38 cellular contexts compared by ENCODE assay signal in the genomic region with DNA sequence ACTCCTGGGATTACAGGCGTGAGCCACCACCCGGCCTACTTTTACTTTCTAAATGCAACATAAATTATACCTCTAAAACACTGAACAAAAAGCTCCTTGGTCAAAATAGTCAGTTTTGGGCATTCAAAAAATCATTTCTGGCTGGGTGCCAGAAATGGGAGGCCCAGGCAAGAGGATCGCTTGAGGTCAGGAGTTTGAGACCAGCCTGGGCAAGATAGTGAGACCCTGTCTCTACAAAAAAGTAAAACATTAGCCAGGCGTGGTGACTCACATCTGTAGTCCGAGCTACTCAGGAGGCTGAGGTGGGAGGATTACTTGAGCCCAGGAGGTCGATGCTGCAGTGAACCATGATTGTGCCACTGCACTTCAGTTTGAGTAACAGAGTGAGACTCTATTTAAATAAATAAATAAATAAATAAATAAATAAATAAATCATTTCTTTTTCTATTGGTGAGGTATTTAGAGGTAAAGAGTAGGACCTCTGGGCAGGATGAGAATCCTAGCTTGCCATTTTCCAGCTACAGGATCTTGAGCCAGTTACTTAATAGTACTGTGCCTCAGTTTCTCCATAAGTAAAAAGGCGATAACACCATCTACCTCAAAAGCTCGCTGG.
"Had no signal": no experiment of that assay in that cellular context is flagged by ENCODE, and none has a peak within 500 bp of the region (broad histone marks: within the 10 kb centered on the region; RNA-seq: fewer than 3 reads in every experiment).

No MANE protein-coding gene starts in this region.

- DNase-seq: activated CD4-positive, alpha-beta memory T cell treated with anti-CD3 and anti-CD28 coated beads for 36 hours; activated CD4-positive, alpha-beta T cell treated with anti-CD3 and anti-CD28 coated beads for 36 hours; activated CD4-positive, alpha-beta T cell treated with anti-CD3 and anti-CD28 coated beads, Interleukin-2, amount 10 ng/mL, durations not matched to agents 24 days and 14 days; activated CD4-positive, CD25-positive, alpha-beta regulatory T cell; activated CD4-positive, CD25-positive, alpha-beta regulatory T cell treated with anti-CD3 and anti-CD28 coated beads, Interleukin-2, amount 50 U/mL, for 72 hours; activated CD8-positive, alpha-beta memory T cell treated with anti-CD3 and anti-CD28 coated beads, Interleukin-2, amount 10 ng/mL, durations not matched to agents 7 days and 5 days; activated CD8-positive, alpha-beta memory T cell treated with anti-CD3 and anti-CD28 coated beads, Interleukin-2, amount 50 U/mL, for 4 hours; activated CD8-positive, alpha-beta T cell treated with anti-CD3 and anti-CD28 coated beads, Interleukin-2, amount 10 ng/mL, durations not matched to agents 7 days and 5 days; activated effector memory CD4-positive, alpha-beta T cell treated with anti-CD3 and anti-CD28 coated beads, Interleukin-2, amount 50 U/mL, for 16 hours; activated naive CD4-positive, alpha-beta T cell; activated naive CD4-positive, alpha-beta T cell treated with anti-CD3 and anti-CD28 coated beads, Interleukin-2, amount 10 ng/mL, durations not matched to agents 7 days and 5 days; activated naive CD8-positive, alpha-beta T cell treated with anti-CD3 and anti-CD28 coated beads, Interleukin-2, amount 10 ng/mL, durations not matched to agents 7 days and 5 days; activated T-cell treated with anti-CD3 and anti-CD28 coated beads, Interleukin-2, amount 50 U/mL, for 1 hour; activated T-cell treated with anti-CD3 and anti-CD28 coated beads, Interleukin-2, amount 50 U/mL, for 48 hours; central memory CD4-positive, alpha-beta T cell; cerebellar nuclear complex; colonic mucosa; dorsolateral prefrontal cortex; effector memory CD4-positive, alpha-beta T cell; erythroblast; foreskin keratinocyte; gastrocnemius medialis; glutamatergic neuron; heart left ventricle; T-helper 1 cell; T-helper 17 cell; T1000; WERI-Rb-1 had no signal

- H3K9me3 Mint-ChIP-seq: activated CD4-positive, alpha-beta memory T cell treated with anti-CD3 and anti-CD28 coated beads for 36 hours; activated CD4-positive, alpha-beta T cell treated with anti-CD3 and anti-CD28 coated beads, Interleukin-2, amount 10 ng/mL, durations not matched to agents 24 days and 14 days; activated naive CD4-positive, alpha-beta T cell treated with anti-CD3 and anti-CD28 coated beads, Interleukin-2, amount 10 ng/mL, durations not matched to agents 7 days and 5 days; activated naive CD4-positive, alpha-beta T cell treated with anti-CD3 and anti-CD28 coated beads, Interleukin-2, amount 50 U/mL, for 72 hours; activated naive CD8-positive, alpha-beta T cell treated with anti-CD3 and anti-CD28 coated beads, Interleukin-2, amount 10 ng/mL, durations not matched to agents 7 days and 5 days; activated T-helper 1 cell treated with anti-CD3 and anti-CD28 coated beads, Interleukin-12 subunit alpha, Interleukin-12 subunit beta, Interleukin-2, Interleukin-4 antibody, amounts not matched to agents 30 ng/mL and 10 ng/mL and 1 ng/mL, durations not matched to agents 14 hours and 24 hours and 36 hours; activated T-helper 2 cell treated with anti-CD3 and anti-CD28 coated beads, Interferon-gamma antibody, Interleukin-2, Interleukin-4, amounts not matched to agents 10 μg/mL and 5 μg/mL and 100 μg/mL, durations not matched to agents 14 hours and 24 hours and 36 hours; dendritic cell treated with granulocyte-macrophage colony-stimulating factor and Interleukin-4, amounts not matched to agents 40 ng/mL and 50 ng/mL, for 4 days; T-helper 2 cell treated with Interferon-gamma antibody and Interleukin-4, amounts not matched to agents 5 μg/mL and 100 μg/mL, for 36 hours had no signal

- H3K27me3 Mint-ChIP-seq: activated CD4-positive, alpha-beta T cell treated with anti-CD3 and anti-CD28 coated beads for 36 hours; activated CD4-positive, alpha-beta T cell treated with anti-CD3 and anti-CD28 coated beads, Interleukin-2, amount 10 ng/mL, durations not matched to agents 24 days and 14 days; activated naive CD4-positive, alpha-beta T cell treated with anti-CD3 and anti-CD28 coated beads, Interleukin-2, amount 10 ng/mL, durations not matched to agents 7 days and 5 days; activated naive CD8-positive, alpha-beta T cell treated with anti-CD3 and anti-CD28 coated beads, Interleukin-2, amount 10 ng/mL, durations not matched to agents 7 days and 5 days; brain; dendritic cell treated with granulocyte-macrophage colony-stimulating factor and Interleukin-4, amounts not matched to agents 40 ng/mL and 50 ng/mL, for 4 days had no signal

- ATAC-seq: activated CD4-positive, alpha-beta T cell treated with anti-CD3 and anti-CD28 coated beads for 36 hours; activated CD8-positive, alpha-beta memory T cell treated with anti-CD3 and anti-CD28 coated beads, Interleukin-2, amount 10 ng/mL, durations not matched to agents 7 days and 5 days; activated CD8-positive, alpha-beta T cell treated with anti-CD3 and anti-CD28 coated beads, Interleukin-2, amount 10 ng/mL, durations not matched to agents 7 days and 5 days; activated naive CD4-positive, alpha-beta T cell treated with anti-CD3 and anti-CD28 coated beads, Interleukin-2, amount 50 U/mL, for 72 hours; foreskin keratinocyte; gastrocnemius medialis; heart left ventricle; T-helper 17 cell had no signal

- H3K4me1 Mint-ChIP-seq: activated CD4-positive, alpha-beta T cell treated with anti-CD3 and anti-CD28 coated beads for 36 hours; activated CD4-positive, alpha-beta T cell treated with anti-CD3 and anti-CD28 coated beads, Interleukin-2, amount 10 ng/mL, durations not matched to agents 24 days and 14 days; activated CD8-positive, alpha-beta memory T cell treated with anti-CD3 and anti-CD28 coated beads, Interleukin-2, amount 10 ng/mL, durations not matched to agents 7 days and 5 days; activated naive CD4-positive, alpha-beta T cell treated with anti-CD3 and anti-CD28 coated beads, Interleukin-2, amount 10 ng/mL, durations not matched to agents 7 days and 5 days; activated naive CD8-positive, alpha-beta T cell treated with anti-CD3 and anti-CD28 coated beads, Interleukin-2, amount 10 ng/mL, durations not matched to agents 7 days and 5 days; brain; T-helper 17 cell had no signal

- H3K36me3 ChIP-seq: ascending aorta, breast epithelium, cardiac muscle cell, colonic mucosa, esophagus muscularis mucosa, gastrocnemius medialis, heart left ventricle, WERI-Rb-1 had no signal

- H3K27me3 ChIP-seq: ascending aorta, breast epithelium, cardiac muscle cell, colonic mucosa, dorsolateral prefrontal cortex, esophagus muscularis mucosa, foreskin keratinocyte, gastrocnemius medialis, heart left ventricle had no signal

- H3K9me3 ChIP-seq: ascending aorta, breast epithelium, colonic mucosa, esophagus muscularis mucosa, gastrocnemius medialis, heart left ventricle had no signal

- H3K4me3 ChIP-seq: ascending aorta, breast epithelium, cardiac muscle cell, colonic mucosa, dorsolateral prefrontal cortex, esophagus muscularis mucosa, gastrocnemius medialis, heart left ventricle had no signal

- H3K4me1 ChIP-seq: ascending aorta, breast epithelium, colonic mucosa, esophagus muscularis mucosa, foreskin keratinocyte, gastrocnemius medialis, heart left ventricle had no signal

- H3K36me3 Mint-ChIP-seq: activated CD4-positive, alpha-beta memory T cell treated with anti-CD3 and anti-CD28 coated beads for 36 hours; activated CD8-positive, alpha-beta memory T cell treated with anti-CD3 and anti-CD28 coated beads, Interleukin-2, amount 10 ng/mL, durations not matched to agents 7 days and 5 days; activated naive CD4-positive, alpha-beta T cell treated with anti-CD3 and anti-CD28 coated beads, Interleukin-2, amount 10 ng/mL, durations not matched to agents 7 days and 5 days; activated naive CD4-positive, alpha-beta T cell treated with anti-CD3 and anti-CD28 coated beads, Interleukin-2, amount 50 U/mL, for 72 hours; activated naive CD8-positive, alpha-beta T cell treated with anti-CD3 and anti-CD28 coated beads, Interleukin-2, amount 10 ng/mL, durations not matched to agents 7 days and 5 days; brain had no signal

- H3K27ac Mint-ChIP-seq: activated CD4-positive, alpha-beta memory T cell treated with anti-CD3 and anti-CD28 coated beads for 36 hours; activated CD4-positive, alpha-beta T cell treated with anti-CD3 and anti-CD28 coated beads for 36 hours; activated CD4-positive, alpha-beta T cell treated with anti-CD3 and anti-CD28 coated beads, Interleukin-2, amount 10 ng/mL, durations not matched to agents 24 days and 14 days; activated CD8-positive, alpha-beta memory T cell treated with anti-CD3 and anti-CD28 coated beads, Interleukin-2, amount 10 ng/mL, durations not matched to agents 7 days and 5 days; activated CD8-positive, alpha-beta T cell treated with anti-CD3 and anti-CD28 coated beads, Interleukin-2, amount 10 ng/mL, durations not matched to agents 7 days and 5 days; activated naive CD4-positive, alpha-beta T cell treated with anti-CD3 and anti-CD28 coated beads, Interleukin-2, amount 10 ng/mL, durations not matched to agents 7 days and 5 days; activated naive CD4-positive, alpha-beta T cell treated with anti-CD3 and anti-CD28 coated beads, Interleukin-2, amount 50 U/mL, for 72 hours; activated naive CD8-positive, alpha-beta T cell treated with anti-CD3 and anti-CD28 coated beads, Interleukin-2, amount 10 ng/mL, durations not matched to agents 7 days and 5 days; activated T-helper 1 cell treated with anti-CD3 and anti-CD28 coated beads, Interleukin-12 subunit alpha, Interleukin-12 subunit beta, Interleukin-2, Interleukin-4 antibody, amounts not matched to agents 30 ng/mL and 10 ng/mL and 1 ng/mL, durations not matched to agents 14 hours and 24 hours and 36 hours; activated T-helper 2 cell treated with anti-CD3 and anti-CD28 coated beads, Interferon-gamma antibody, Interleukin-2, Interleukin-4, amounts not matched to agents 10 μg/mL and 5 μg/mL and 100 μg/mL, durations not matched to agents 14 hours and 24 hours and 36 hours; brain; dendritic cell treated with granulocyte-macrophage colony-stimulating factor and Interleukin-4, amounts not matched to agents 40 ng/mL and 50 ng/mL, for 4 days; T-helper 17 cell; T-helper 2 cell treated with Interferon-gamma antibody and Interleukin-4, amounts not matched to agents 5 μg/mL and 100 μg/mL, for 36 hours had no signal

- H3K4me3 Mint-ChIP-seq: activated CD4-positive, alpha-beta memory T cell treated with anti-CD3 and anti-CD28 coated beads for 36 hours; activated CD4-positive, alpha-beta T cell treated with anti-CD3 and anti-CD28 coated beads for 36 hours; activated CD4-positive, alpha-beta T cell treated with anti-CD3 and anti-CD28 coated beads, Interleukin-2, amount 10 ng/mL, durations not matched to agents 24 days and 14 days; activated CD8-positive, alpha-beta memory T cell treated with anti-CD3 and anti-CD28 coated beads, Interleukin-2, amount 10 ng/mL, durations not matched to agents 7 days and 5 days; activated CD8-positive, alpha-beta T cell treated with anti-CD3 and anti-CD28 coated beads, Interleukin-2, amount 10 ng/mL, durations not matched to agents 7 days and 5 days; activated naive CD4-positive, alpha-beta T cell treated with anti-CD3 and anti-CD28 coated beads, Interleukin-2, amount 10 ng/mL, durations not matched to agents 7 days and 5 days; activated naive CD8-positive, alpha-beta T cell treated with anti-CD3 and anti-CD28 coated beads, Interleukin-2, amount 10 ng/mL, durations not matched to agents 7 days and 5 days; activated T-helper 1 cell treated with anti-CD3 and anti-CD28 coated beads, Interleukin-12 subunit alpha, Interleukin-12 subunit beta, Interleukin-2, Interleukin-4 antibody, amounts not matched to agents 30 ng/mL and 10 ng/mL and 1 ng/mL, durations not matched to agents 14 hours and 24 hours and 36 hours; brain; dendritic cell treated with granulocyte-macrophage colony-stimulating factor and Interleukin-4, amounts not matched to agents 40 ng/mL and 50 ng/mL, for 4 days; T-helper 17 cell; T-helper 2 cell treated with Interferon-gamma antibody and Interleukin-4, amounts not matched to agents 5 μg/mL and 100 μg/mL, for 36 hours had no signal

- H3K27ac ChIP-seq: ascending aorta, breast epithelium, cardiac muscle cell, colonic mucosa, dorsolateral prefrontal cortex, esophagus muscularis mucosa, foreskin keratinocyte, gastrocnemius medialis, heart left ventricle, WERI-Rb-1 had no signal
